3 cellular contexts compared by ENCODE assay signal in the genomic region with DNA sequence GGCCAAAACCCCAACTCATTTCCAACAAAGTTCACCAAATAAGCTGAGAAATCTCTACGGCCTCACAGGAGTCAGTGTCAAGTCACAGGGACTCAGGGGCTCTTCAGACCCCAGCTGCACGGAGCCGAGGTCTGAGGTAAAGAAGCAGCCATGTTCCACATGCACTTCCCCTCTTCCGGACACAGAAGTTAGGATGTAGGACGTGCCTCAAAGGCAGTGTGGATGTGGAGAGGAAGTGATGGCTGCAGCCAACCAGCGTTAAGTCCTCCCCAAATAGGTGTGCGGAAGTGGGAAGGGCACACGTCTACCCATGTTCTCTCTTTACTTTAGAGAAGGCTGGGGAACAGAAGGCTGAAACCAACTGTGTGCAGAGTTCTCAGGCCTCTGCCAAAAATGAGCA.
TF ChIP-seq lines count a peak whose summit lies in the region.

No MANE protein-coding gene starts in this region.

TF ChIP-seq in SK-N-SH, 30 proteins besides CTCF, POLR2A, EP300 and RAD21 (continues in another document):
- TF ChIP-seq, protein P1, sequence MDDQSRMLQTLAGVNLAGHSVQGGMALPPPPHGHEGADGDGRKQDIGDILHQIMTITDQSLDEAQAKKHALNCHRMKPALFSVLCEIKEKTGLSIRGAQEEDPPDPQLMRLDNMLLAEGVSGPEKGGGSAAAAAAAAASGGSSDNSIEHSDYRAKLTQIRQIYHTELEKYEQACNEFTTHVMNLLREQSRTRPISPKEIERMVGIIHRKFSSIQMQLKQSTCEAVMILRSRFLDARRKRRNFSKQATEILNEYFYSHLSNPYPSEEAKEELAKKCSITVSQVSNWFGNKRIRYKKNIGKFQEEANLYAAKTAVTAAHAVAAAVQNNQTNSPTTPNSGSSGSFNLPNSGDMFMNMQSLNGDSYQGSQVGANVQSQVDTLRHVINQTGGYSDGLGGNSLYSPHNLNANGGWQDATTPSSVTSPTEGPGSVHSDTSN (IDR thresholded peaks at IDR 0.05), result no peak
- TF ChIP-seq FOXJ3 (CRISPR knock-in tag; IDR thresholded peaks at IDR 0.05) (no peak), GABPA (IDR thresholded peaks at IDR 0.05; ENCODE audit: low read depth) (no peak), ELF1 (IDR thresholded peaks at IDR 0.05) (no peak), CHD2 (IDR thresholded peaks at IDR 0.05; ENCODE audit: low read length, partially characterized antibody) (no peak), TCF12 (IDR thresholded peaks at IDR 0.05) (no peak), FOXM1 (IDR thresholded peaks at IDR 0.05; ENCODE audit: low read depth) (no peak), GATA2 (CRISPR knock-in tag; IDR thresholded peaks at IDR 0.05) (no peak), USF1 (IDR thresholded peaks at IDR 0.05; ENCODE audit: borderline replicate concordance, low read depth) (no peak), POLR2AphosphoS5 (IDR thresholded peaks at IDR 0.05; ENCODE audit: low read depth, low read length) (no peak), YY1 (IDR thresholded peaks at IDR 0.05; ENCODE audit: low read depth) (no peak), SMC3 (IDR thresholded peaks at IDR 0.05; ENCODE audit: low read depth, low read length) (no peak)
- TF ChIP-seq, protein P2, sequence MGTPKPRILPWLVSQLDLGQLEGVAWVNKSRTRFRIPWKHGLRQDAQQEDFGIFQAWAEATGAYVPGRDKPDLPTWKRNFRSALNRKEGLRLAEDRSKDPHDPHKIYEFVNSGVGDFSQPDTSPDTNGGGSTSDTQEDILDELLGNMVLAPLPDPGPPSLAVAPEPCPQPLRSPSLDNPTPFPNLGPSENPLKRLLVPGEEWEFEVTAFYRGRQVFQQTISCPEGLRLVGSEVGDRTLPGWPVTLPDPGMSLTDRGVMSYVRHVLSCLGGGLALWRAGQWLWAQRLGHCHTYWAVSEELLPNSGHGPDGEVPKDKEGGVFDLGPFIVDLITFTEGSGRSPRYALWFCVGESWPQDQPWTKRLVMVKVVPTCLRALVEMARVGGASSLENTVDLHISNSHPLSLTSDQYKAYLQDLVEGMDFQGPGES (IDR thresholded peaks at IDR 0.05; ENCODE audit: low read depth, low read length), result no peak
- TF ChIP-seq, protein P3, sequence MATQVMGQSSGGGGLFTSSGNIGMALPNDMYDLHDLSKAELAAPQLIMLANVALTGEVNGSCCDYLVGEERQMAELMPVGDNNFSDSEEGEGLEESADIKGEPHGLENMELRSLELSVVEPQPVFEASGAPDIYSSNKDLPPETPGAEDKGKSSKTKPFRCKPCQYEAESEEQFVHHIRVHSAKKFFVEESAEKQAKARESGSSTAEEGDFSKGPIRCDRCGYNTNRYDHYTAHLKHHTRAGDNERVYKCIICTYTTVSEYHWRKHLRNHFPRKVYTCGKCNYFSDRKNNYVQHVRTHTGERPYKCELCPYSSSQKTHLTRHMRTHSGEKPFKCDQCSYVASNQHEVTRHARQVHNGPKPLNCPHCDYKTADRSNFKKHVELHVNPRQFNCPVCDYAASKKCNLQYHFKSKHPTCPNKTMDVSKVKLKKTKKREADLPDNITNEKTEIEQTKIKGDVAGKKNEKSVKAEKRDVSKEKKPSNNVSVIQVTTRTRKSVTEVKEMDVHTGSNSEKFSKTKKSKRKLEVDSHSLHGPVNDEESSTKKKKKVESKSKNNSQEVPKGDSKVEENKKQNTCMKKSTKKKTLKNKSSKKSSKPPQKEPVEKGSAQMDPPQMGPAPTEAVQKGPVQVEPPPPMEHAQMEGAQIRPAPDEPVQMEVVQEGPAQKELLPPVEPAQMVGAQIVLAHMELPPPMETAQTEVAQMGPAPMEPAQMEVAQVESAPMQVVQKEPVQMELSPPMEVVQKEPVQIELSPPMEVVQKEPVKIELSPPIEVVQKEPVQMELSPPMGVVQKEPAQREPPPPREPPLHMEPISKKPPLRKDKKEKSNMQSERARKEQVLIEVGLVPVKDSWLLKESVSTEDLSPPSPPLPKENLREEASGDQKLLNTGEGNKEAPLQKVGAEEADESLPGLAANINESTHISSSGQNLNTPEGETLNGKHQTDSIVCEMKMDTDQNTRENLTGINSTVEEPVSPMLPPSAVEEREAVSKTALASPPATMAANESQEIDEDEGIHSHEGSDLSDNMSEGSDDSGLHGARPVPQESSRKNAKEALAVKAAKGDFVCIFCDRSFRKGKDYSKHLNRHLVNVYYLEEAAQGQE (IDR thresholded peaks at IDR 0.05; ENCODE audit: low read depth, low read length), result no peak

TF ChIP-seq in SK-N-SH treated with all-trans-retinoic acid at 6 μM for 48 hours, 23 proteins besides CTCF, POLR2A, EP300 and RAD21:
- TF ChIP-seq, protein P4, sequence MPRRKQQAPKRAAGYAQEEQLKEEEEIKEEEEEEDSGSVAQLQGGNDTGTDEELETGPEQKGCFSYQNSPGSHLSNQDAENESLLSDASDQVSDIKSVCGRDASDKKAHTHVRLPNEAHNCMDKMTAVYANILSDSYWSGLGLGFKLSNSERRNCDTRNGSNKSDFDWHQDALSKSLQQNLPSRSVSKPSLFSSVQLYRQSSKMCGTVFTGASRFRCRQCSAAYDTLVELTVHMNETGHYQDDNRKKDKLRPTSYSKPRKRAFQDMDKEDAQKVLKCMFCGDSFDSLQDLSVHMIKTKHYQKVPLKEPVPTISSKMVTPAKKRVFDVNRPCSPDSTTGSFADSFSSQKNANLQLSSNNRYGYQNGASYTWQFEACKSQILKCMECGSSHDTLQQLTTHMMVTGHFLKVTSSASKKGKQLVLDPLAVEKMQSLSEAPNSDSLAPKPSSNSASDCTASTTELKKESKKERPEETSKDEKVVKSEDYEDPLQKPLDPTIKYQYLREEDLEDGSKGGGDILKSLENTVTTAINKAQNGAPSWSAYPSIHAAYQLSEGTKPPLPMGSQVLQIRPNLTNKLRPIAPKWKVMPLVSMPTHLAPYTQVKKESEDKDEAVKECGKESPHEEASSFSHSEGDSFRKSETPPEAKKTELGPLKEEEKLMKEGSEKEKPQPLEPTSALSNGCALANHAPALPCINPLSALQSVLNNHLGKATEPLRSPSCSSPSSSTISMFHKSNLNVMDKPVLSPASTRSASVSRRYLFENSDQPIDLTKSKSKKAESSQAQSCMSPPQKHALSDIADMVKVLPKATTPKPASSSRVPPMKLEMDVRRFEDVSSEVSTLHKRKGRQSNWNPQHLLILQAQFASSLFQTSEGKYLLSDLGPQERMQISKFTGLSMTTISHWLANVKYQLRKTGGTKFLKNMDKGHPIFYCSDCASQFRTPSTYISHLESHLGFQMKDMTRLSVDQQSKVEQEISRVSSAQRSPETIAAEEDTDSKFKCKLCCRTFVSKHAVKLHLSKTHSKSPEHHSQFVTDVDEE (CRISPR knock-in tag; IDR thresholded peaks at IDR 0.05), result no peak
- TF ChIP-seq GLIS3 (CRISPR knock-in tag; IDR thresholded peaks at IDR 0.05), result no peak
- TF ChIP-seq TCF4 (CRISPR knock-in tag; IDR thresholded peaks at IDR 0.05; ENCODE audit: borderline replicate concordance), result no peak
- no peak for TF ChIP-seq SNAI2 (CRISPR knock-in tag; IDR thresholded peaks at IDR 0.05)
- TF ChIP-seq, protein P5, sequence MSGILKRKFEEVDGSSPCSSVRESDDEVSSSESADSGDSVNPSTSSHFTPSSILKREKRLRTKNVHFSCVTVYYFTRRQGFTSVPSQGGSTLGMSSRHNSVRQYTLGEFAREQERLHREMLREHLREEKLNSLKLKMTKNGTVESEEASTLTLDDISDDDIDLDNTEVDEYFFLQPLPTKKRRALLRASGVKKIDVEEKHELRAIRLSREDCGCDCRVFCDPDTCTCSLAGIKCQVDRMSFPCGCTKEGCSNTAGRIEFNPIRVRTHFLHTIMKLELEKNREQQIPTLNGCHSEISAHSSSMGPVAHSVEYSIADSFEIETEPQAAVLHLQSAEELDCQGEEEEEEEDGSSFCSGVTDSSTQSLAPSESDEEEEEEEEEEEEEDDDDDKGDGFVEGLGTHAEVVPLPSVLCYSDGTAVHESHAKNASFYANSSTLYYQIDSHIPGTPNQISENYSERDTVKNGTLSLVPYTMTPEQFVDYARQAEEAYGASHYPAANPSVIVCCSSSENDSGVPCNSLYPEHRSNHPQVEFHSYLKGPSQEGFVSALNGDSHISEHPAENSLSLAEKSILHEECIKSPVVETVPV (CRISPR knock-in tag; IDR thresholded peaks at IDR 0.05), result no peak
- no peak for TF ChIP-seq ZC3H10 (CRISPR knock-in tag; IDR thresholded peaks at IDR 0.05)
- no peak for TF ChIP-seq ISL1 (CRISPR knock-in tag; IDR thresholded peaks at IDR 0.05)
- no peak for TF ChIP-seq PATZ1 (CRISPR knock-in tag; IDR thresholded peaks at IDR 0.05; ENCODE audit: borderline replicate concordance)
- no peak for TF ChIP-seq ESRRG (CRISPR knock-in tag; IDR thresholded peaks at IDR 0.05)
- TF ChIP-seq TOX (CRISPR knock-in tag; IDR thresholded peaks at IDR 0.05; ENCODE audit: borderline replicate concordance), result no peak
- TF ChIP-seq ZNF8 (CRISPR knock-in tag; IDR thresholded peaks at IDR 0.05), result no peak

TF ChIP-seq in K562, 482 proteins besides CTCF, POLR2A, EP300 and RAD21:
- peak; percentile 75; the same call in 1 of the 2 replicates for TF ChIP-seq SPI1 (IDR thresholded peaks at IDR 0.05; ENCODE audit: borderline replicate concordance, low read depth, low read length)
- TF ChIP-seq MLX (CRISPR knock-in tag; conservative IDR thresholded peaks at IDR 0.05), result no peak
